Comparison of ENCODE assay signal across 16 cellular contexts in genomic region chrX:122087353-122087752, GRCh38.
A peak's percentile ranks its signal among the peaks of the same experiment; 100 is the strongest.
DNase-seq lines count a peak whose midpoint lies in the region; ATAC-seq lines count a peak whose summit lies in the region.
"Had no signal": no experiment of that assay in that cellular context is flagged by ENCODE, and none has a peak within 500 bp of the region (broad histone marks: within the 10 kb centered on the region; RNA-seq: fewer than 3 reads in every experiment).

No MANE protein-coding gene starts in this region.

- peak; percentile 96 for ATAC-seq in sciatic nerve

- intact Hi-C loops in sciatic nerve (cut with DNase I): no loop called here

- DNase-seq in DMS53 treated with DMSO at 0.1 percent for 48 hours (lab: John Stamatoyannopoulos, UW; ENCODE audit: unreplicated experiment): peak; percentile 2
- no peak for DNase-seq in DMS53 (lab: John Stamatoyannopoulos, UW)
- DNase-seq in DMS153 treated with DMSO at 0.1 percent for 48 hours (lab: John Stamatoyannopoulos, UW; ENCODE audit: unreplicated experiment): peak; percentile 50
- DNase-seq in fibroblast of gingiva (ENCODE audit: low read depth): peak; percentile 80
- DNase-seq in sciatic nerve (ENCODE audit: low spot score): no peak
- DNase-seq in NCI-H1436 treated with DMSO at 0.1 percent for 48 hours (lab: John Stamatoyannopoulos, UW): no peak
- no peak for DNase-seq in amygdala (lab: John Stamatoyannopoulos, UW)
- no peak for DNase-seq in activated T-cell treated with anti-CD3 and anti-CD28 coated beads, Interleukin-2, amount 50 U/mL, for 1 hour
- DNase-seq: AML-193, GF-D8, GM23248, NCI-H1417 treated with DMSO at 0.1 percent for 48 hours, NCI-H1930, NCI-H2171, NCI-H774, SHP77 treated with DMSO at 0.1 percent for 48 hours had no signal

Comparison
In these comparisons a context has a peak if more than half of its experiments do, and no peak if none do; other contexts are left out.
1. DNase-seq: peak in DMS53 treated with DMSO at 0.1 percent for 48 hours (single experiment), DMS153 treated with DMSO at 0.1 percent for 48 hours (single experiment) and fibroblast of gingiva (single experiment); none in DMS53 (single experiment), sciatic nerve (single experiment), NCI-H1436 treated with DMSO at 0.1 percent for 48 hours (single experiment), amygdala (0 of 56) and activated T-cell treated with anti-CD3 and anti-CD28 coated beads, Interleukin-2, amount 50 U/mL, for 1 hour (single experiment).